In the genomic region with DNA sequence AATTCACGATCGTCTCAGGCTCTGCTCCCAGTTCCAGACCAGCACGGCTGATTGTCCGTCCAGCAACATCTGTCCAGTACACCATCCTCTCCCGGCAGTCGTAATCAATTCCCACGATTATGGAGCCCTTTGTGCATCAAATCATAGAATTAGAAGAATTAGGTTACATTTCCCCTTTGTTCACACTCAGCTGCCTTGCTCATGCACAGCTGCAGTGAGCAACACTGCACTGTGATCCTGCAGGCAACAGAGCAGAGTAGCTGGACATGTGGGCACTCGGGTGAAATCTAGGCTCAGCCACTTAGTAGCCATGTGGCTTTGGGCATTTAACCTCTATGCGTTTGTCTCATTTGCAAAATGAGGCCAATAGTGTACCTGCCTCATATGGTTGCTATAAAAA, we compare ENCODE assay signal across 16 cellular contexts. TPM values are rescaled to one million over a fixed set of nuclear protein-coding genes. Genes with fewer than 3 reads are reported as not detected.
"Had no signal": no experiment of that assay in that cellular context is flagged by ENCODE, and none has a peak within 500 bp of the region (broad histone marks: within the 10 kb centered on the region; RNA-seq: fewer than 3 reads in every experiment).

No MANE protein-coding gene starts in this region.

- ATAC-seq: activated T-helper 17 cell treated with anti-CD3 and anti-CD28 coated beads, Interleukin-2, amount 50 U/mL, for 72 hours; esophagus mucosa; naive thymus-derived CD8-positive, alpha-beta T cell; SK-N-SH treated with all-trans-retinoic acid at 6 μM for 48 hours had no signal

- H3K9me3 Mint-ChIP-seq: activated T-helper 17 cell treated with anti-CD3 and anti-CD28 coated beads, Interleukin-2, amount 50 U/mL, for 72 hours; immature natural killer cell; naive thymus-derived CD8-positive, alpha-beta T cell; stimulated activated naive CD8-positive, alpha-beta T cell treated with anti-CD3 and anti-CD28 coated beads, Interleukin-15, Interleukin-2, amounts not matched to agents 100 ng/mL and 50 ng/mL, for 24 hours had no signal

- H3K4me1 ChIP-seq: breast epithelium had no signal

- H3K27me3 ChIP-seq: breast epithelium, right lobe of liver had no signal

- DNase-seq: activated CD4-positive, CD25-positive, alpha-beta regulatory T cell treated with anti-CD3 and anti-CD28 coated beads, Interleukin-2, amount 50 U/mL, for 72 hours; activated naive CD4-positive, alpha-beta T cell treated with Interleukin-2 at 50 U/mL for 16 hours; aorta; immature natural killer cell; mammary epithelial cell; naive thymus-derived CD8-positive, alpha-beta T cell; occipital lobe; right lobe of liver; T-helper 1 cell had no signal

- H3K9me3 ChIP-seq: breast epithelium, right lobe of liver had no signal

- H3K4me1 Mint-ChIP-seq: activated T-helper 17 cell treated with anti-CD3 and anti-CD28 coated beads, Interleukin-2, amount 50 U/mL, for 72 hours; immature natural killer cell had no signal

- H3K27me3 Mint-ChIP-seq: activated T-helper 17 cell treated with anti-CD3 and anti-CD28 coated beads, Interleukin-2, amount 50 U/mL, for 72 hours had no signal

- H3K4me3 Mint-ChIP-seq: activated T-helper 17 cell treated with anti-CD3 and anti-CD28 coated beads, Interleukin-2, amount 50 U/mL, for 72 hours; immature natural killer cell; naive thymus-derived CD8-positive, alpha-beta T cell; stimulated activated naive CD8-positive, alpha-beta T cell treated with anti-CD3 and anti-CD28 coated beads, Interleukin-15, Interleukin-2, amounts not matched to agents 100 ng/mL and 50 ng/mL, for 24 hours had no signal

- H3K4me3 ChIP-seq: breast epithelium, right lobe of liver, smooth muscle cell had no signal

- H3K36me3 ChIP-seq: breast epithelium had no signal

- H3K27ac Mint-ChIP-seq: activated T-helper 17 cell treated with anti-CD3 and anti-CD28 coated beads, Interleukin-2, amount 50 U/mL, for 72 hours; progenitor cell of endocrine pancreas; stimulated activated naive CD8-positive, alpha-beta T cell treated with anti-CD3 and anti-CD28 coated beads, Interleukin-15, Interleukin-2, amounts not matched to agents 100 ng/mL and 50 ng/mL, for 24 hours had no signal

- H3K27ac ChIP-seq: breast epithelium had no signal

RNA-seq across cellular contexts. Expression of a gene that starts 57.3 kb away (rescaled TPM):
- total RNA-seq: naive thymus-derived CD8-positive, alpha-beta T cell had no signal
